Comparison of ENCODE assay signal across 8 cellular contexts in the genomic region with DNA sequence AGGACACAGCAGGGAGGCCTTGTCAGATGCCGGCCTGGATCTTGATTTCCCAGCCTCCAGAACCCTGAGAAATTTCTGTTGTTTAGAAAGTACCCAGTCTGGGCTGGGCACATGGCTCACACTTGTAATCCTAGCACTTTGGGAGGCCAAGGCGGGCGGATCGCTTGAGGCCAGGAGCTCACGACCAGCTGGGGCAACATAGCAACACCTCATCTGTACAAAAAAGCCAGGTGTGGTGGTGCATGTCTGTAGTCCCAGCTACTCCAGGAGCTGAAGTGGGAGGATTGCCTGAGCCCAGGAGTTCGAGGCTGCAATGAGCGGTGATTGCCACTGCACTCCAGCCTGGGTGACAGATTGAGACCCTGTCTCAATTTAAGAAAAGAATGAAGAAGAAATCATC. TPM values are rescaled to one million over a fixed set of nuclear protein-coding genes. Genes with fewer than 3 reads are reported as not detected.
DNase-seq lines count a peak whose midpoint lies in the region; FAIRE-seq and TF ChIP-seq lines count a peak whose summit lies in the region.
"Not testable (repeated sequence)": the region's sequence is repeated elsewhere in the genome, so short reads cannot be mapped to it uniquely, and the experiment has no call there.
"Had no signal": no experiment of that assay in that cellular context is flagged by ENCODE, and none has a peak within 500 bp of the region (broad histone marks: within the 10 kb centered on the region; RNA-seq: fewer than 3 reads in every experiment).

No MANE protein-coding gene starts in this region.

- not testable (repeated sequence) for H3K9ac ChIP-seq in HUES64 (ENCODE audit: low read depth, low read length); H1 (replicated peaks in 1 of 4; ENCODE audit: extremely low read depth in 1 of 4, low read depth in 3 of 4, low read length in 3 of 4); neuronal stem cell (ENCODE audit: low read depth, low read length, poor library complexity)

- H3K4me1 Mint-ChIP-seq in CD14-positive monocyte: peaks cover 19% of the 10 kb centered on the region
- H3K4me1 Mint-ChIP-seq in activated T-cell treated with anti-CD3 and anti-CD28 coated beads, Interleukin-2, amount 50 U/mL, for 24 hours (ENCODE audit: low read depth): not testable (repeated sequence)

- not testable (repeated sequence) for H2AFZ ChIP-seq in H1 (ENCODE audit: low read length)
- peak overlapping the region; percentile 71 for H2AFZ ChIP-seq in neuronal stem cell (ENCODE audit: low read length)

- H3K23ac ChIP-seq in H1 (ENCODE audit: insufficient read length); neuronal stem cell (ENCODE audit: low read depth, low read length, poor library complexity): not testable (repeated sequence)

- CTCF ChIA-PET in H1 (lab: Charles Lee; ENCODE audit: partially characterized antibody): interaction anchor here (0.9 kb wide), 1 partner anchor 39 kb away, joined by 3 read pairs; no protein-coding TSS in a partner anchor

- not testable (repeated sequence) for TF ChIP-seq POLR2A in H1 (IDR thresholded peaks at IDR 0.05; ENCODE audit: control extremely low read depth in 1 of 2, low read depth in 2 of 2, low read length in 2 of 2)

- POLR2A ChIA-PET in H1 (lab: Charles Lee; ENCODE audit: partially characterized antibody): interaction anchor here (1.2 kb wide), 1 partner anchor 106 kb away, joined by 3 read pairs; no protein-coding TSS in a partner anchor

- H4K20me1 ChIP-seq in H1 (replicated peaks in 1 of 2; ENCODE audit: control insufficient read depth in 1 of 2, insufficient read depth in 2 of 2, low read length in 2 of 2): not testable (repeated sequence)

- peaks cover 4 to 13% (median 5%) of the 10 kb centered on the region in 3 donors for H3K27me3 Mint-ChIP-seq in CD14-positive monocyte (ENCODE audit: low read depth in 3 of 3)
- H3K27me3 Mint-ChIP-seq in activated T-cell treated with anti-CD3 and anti-CD28 coated beads, Interleukin-2, amount 50 U/mL, for 24 hours: not testable (repeated sequence)

- not testable (repeated sequence) for H3K79me1 ChIP-seq in H1 (ENCODE audit: low read depth, low read length); neuronal stem cell (ENCODE audit: low read depth, low read length)

- DNase-seq in CD14-positive monocyte (ENCODE audit: low spot score) (peak; percentile 14), islet precursor cell (peak; percentile 52), tibial artery (peak; percentile 11 to 48)
- peak; percentile 24 for DNase-seq in activated T-cell treated with anti-CD3 and anti-CD28 coated beads, Interleukin-2, amount 50 U/mL, for 24 hours
- DNase-seq in H1 (ENCODE audit: low read depth in 1 of 2, low spot score in 2 of 2); neuronal stem cell (ENCODE audit: low spot score): not testable (repeated sequence)

- H3K23me2 ChIP-seq in H1 (ENCODE audit: low read depth, low read length): not testable (repeated sequence)

- H3K36me3 ChIP-seq in HUES64 (ENCODE audit: insufficient read depth, low read length); H1 (ENCODE audit: control insufficient read depth in 2 of 4, insufficient read depth in 4 of 4, low read length in 3 of 4); neuronal stem cell (replicated peaks in 1 of 2; ENCODE audit: control insufficient read depth in 2 of 2, insufficient read depth in 2 of 2, low read length in 2 of 2): not testable (repeated sequence)
- peaks cover 0 to 17% (median 8%) of the 10 kb centered on the region in 3 donors for H3K36me3 ChIP-seq in tibial artery

- TF ChIP-seq RAD21 in H1 (IDR thresholded peaks at IDR 0.05 in 1 of 2, conservative IDR thresholded peaks at IDR 0.05 in 1 of 2; ENCODE audit: low read depth in 2 of 2, low read length in 2 of 2): not testable (repeated sequence)

- peak overlapping the region; percentile 35; the same call in 1 of the 2 replicates for H3K4me3 ChIP-seq in HUES64 (ENCODE audit: low read length)
- peak overlapping the region in 2 of 4 experiments; percentile 8 to 52; a peak in 1 of 8 replicates for H3K4me3 ChIP-seq in H1 (ENCODE audit: extremely low read depth in 1 of 4, insufficient read depth in 2 of 4, low read depth in 3 of 4, low read length in 4 of 4)
- H3K4me3 ChIP-seq in neuronal stem cell (ENCODE audit: low read length in 2 of 2); tibial artery: not testable (repeated sequence)

- H3K27me3 ChIP-seq in HUES64 (ENCODE audit: insufficient read depth, low read length): peaks cover 21% of the 10 kb centered on the region
- peaks cover 0 to 12% (median 5%) of the 10 kb centered on the region in 4 experiments; a peak in 3 of 7 replicates for H3K27me3 ChIP-seq in H1 (replicated peaks in 1 of 4; ENCODE audit: control insufficient read depth in 3 of 4, extremely low read depth in 1 of 4, insufficient read depth in 3 of 4, low read length in 3 of 4)
- H3K27me3 ChIP-seq in neuronal stem cell (ENCODE audit: control insufficient read depth in 3 of 3, insufficient read depth in 3 of 3, low read depth in 1 of 3, low read length in 3 of 3): peaks cover 0 to 13% (median 10%) of the 10 kb centered on the region in 3 experiments
- H3K27me3 ChIP-seq in tibial artery: not testable (repeated sequence)

- TF ChIP-seq EP300 in H1 (IDR thresholded peaks at IDR 0.05; ENCODE audit: borderline replicate concordance in 1 of 2, low read depth in 2 of 2, low read length in 2 of 2): not testable (repeated sequence)

- not testable (repeated sequence) for H3K9me3 ChIP-seq in HUES64 (ENCODE audit: insufficient read depth, low read depth, low read length); neuronal stem cell (replicated peaks in 1 of 2; ENCODE audit: control insufficient read depth in 2 of 2, insufficient read depth in 1 of 2, low read depth in 1 of 2, low read length in 2 of 2); tibial artery
- H3K9me3 ChIP-seq in H1 (ENCODE audit: insufficient read depth in 2 of 2, low read depth in 1 of 2, low read length in 1 of 2): peaks cover 0 to 11% of the 10 kb centered on the region in 2 experiments; a peak in 1 of 4 replicates

- peak overlapping the region; percentile 53 to 69; a peak in 3 of 4 replicates for H3K4me2 ChIP-seq in H1 (ENCODE audit: insufficient read depth in 1 of 2, low read depth in 2 of 2, low read length in 2 of 2)
- peak overlapping the region; percentile 11 for H3K4me2 ChIP-seq in neuronal stem cell (ENCODE audit: insufficient read depth, low read length, poor library complexity, severe bottlenecking)

- not testable (repeated sequence) for H4K8ac ChIP-seq in H1 (ENCODE audit: extremely low read depth, insufficient read depth, low read length); neuronal stem cell (ENCODE audit: low read depth, low read length)

- not testable (repeated sequence) for H2BK120ac ChIP-seq in H1 (replicated peaks; ENCODE audit: low read depth, low read length); neuronal stem cell (ENCODE audit: low read depth, low read length)

- H2BK5ac ChIP-seq in H1 (ENCODE audit: low read depth, low read length); neuronal stem cell (ENCODE audit: low read length): not testable (repeated sequence)

- H4K91ac ChIP-seq in H1 (replicated peaks; ENCODE audit: insufficient read length, low read length); neuronal stem cell (ENCODE audit: low read depth, low read length, poor library complexity): not testable (repeated sequence)

- H3K27ac Mint-ChIP-seq in CD14-positive monocyte; activated T-cell treated with anti-CD3 and anti-CD28 coated beads, Interleukin-2, amount 50 U/mL, for 24 hours: not testable (repeated sequence)

- H2BK12ac ChIP-seq in H1 (ENCODE audit: low read depth, low read length); neuronal stem cell (ENCODE audit: low read length): not testable (repeated sequence)

- peaks cover 14 to 17% of the 10 kb centered on the region in 2 donors for H3K36me3 Mint-ChIP-seq in CD14-positive monocyte
- peaks cover 18% of the 10 kb centered on the region for H3K36me3 Mint-ChIP-seq in activated T-cell treated with anti-CD3 and anti-CD28 coated beads, Interleukin-2, amount 50 U/mL, for 24 hours (ENCODE audit: low read depth)

- H3K56ac ChIP-seq in H1 (replicated peaks; ENCODE audit: insufficient read length, low read depth, low read length): not testable (repeated sequence)

- peaks cover 0 to 17% (median 3%) of the 10 kb centered on the region in 7 donors for H3K9me3 Mint-ChIP-seq in CD14-positive monocyte
- not testable (repeated sequence) for H3K9me3 Mint-ChIP-seq in activated T-cell treated with anti-CD3 and anti-CD28 coated beads, Interleukin-2, amount 50 U/mL, for 24 hours

- not testable (repeated sequence) for H2AK5ac ChIP-seq in H1 (ENCODE audit: low read depth, low read length)
- H2AK5ac ChIP-seq in neuronal stem cell (ENCODE audit: low read depth, low read length): peak overlapping the region; percentile 35

- not testable (repeated sequence) for H2BK20ac ChIP-seq in H1 (ENCODE audit: low read length)

- FAIRE-seq in H1 (lab: Jason Lieb, UNC): not testable (repeated sequence)

- not testable (repeated sequence) for H3K4me1 ChIP-seq in HUES64 (ENCODE audit: insufficient read depth, low read length); H1 (replicated peaks in 1 of 4; ENCODE audit: control insufficient read depth in 3 of 4, insufficient read depth in 4 of 4, low read length in 3 of 4); neuronal stem cell (ENCODE audit: control insufficient read depth in 2 of 2, insufficient read depth in 1 of 2, low read depth in 1 of 2, low read length in 2 of 2)
- H3K4me1 ChIP-seq in tibial artery: peaks cover 0 to 10% (median 5%) of the 10 kb centered on the region in 4 donors

- H2BK15ac ChIP-seq in H1 (ENCODE audit: low read length); neuronal stem cell (ENCODE audit: low read length): not testable (repeated sequence)

- not testable (repeated sequence) for TF ChIP-seq CTCF in CD14-positive monocyte (IDR thresholded peaks at IDR 0.05); H1 (IDR thresholded peaks at IDR 0.05; ENCODE audit: control extremely low read depth in 1 of 3, insufficient read depth in 1 of 3, low read depth in 1 of 3, low read length in 3 of 3); tibial artery (IDR thresholded peaks at IDR 0.05)

- H3K79me2 ChIP-seq in H1 (ENCODE audit: control insufficient read depth in 1 of 2, insufficient read depth in 2 of 2, low read length in 2 of 2): not testable (repeated sequence)

- not testable (repeated sequence) for H3K27ac ChIP-seq in HUES64 (ENCODE audit: low read depth, low read length); H1 (ENCODE audit: low read depth, low read length); neuronal stem cell (replicated peaks; ENCODE audit: low read length); tibial artery

- WGBS in HUES64: 40% methylated on average over 7 of the region's 7 CpGs
- 53% methylated on average over 7 of the region's 7 CpGs; no CpG with 5 or more reads in 1 of the 2 experiments for WGBS in H1 (ENCODE audit: extremely low coverage in 1 of 2, insufficient coverage in 1 of 2, insufficient read length in 1 of 2, insufficient replicate concordance in 2 of 2, low coverage in 1 of 2, low lambda C conversion rate in 2 of 2, missing lambda C conversion rate in 1 of 2), 2 experiments
- WGBS in neuronal stem cell (ENCODE audit: extremely low coverage in 2 of 2, insufficient read length in 2 of 2, insufficient replicate concordance in 1 of 2), 2 donors: no CpG with 5 or more reads among the region's 7 CpGs

- intact Hi-C loops in CD14-positive monocyte (cut with micrococcal nuclease); tibial artery (cut with DNase I; ENCODE audit: low total_unique reads): not testable (repeated sequence)

- not testable (repeated sequence) for H3K14ac ChIP-seq in H1 (ENCODE audit: insufficient read length); neuronal stem cell (ENCODE audit: low read length)

- H4K5ac ChIP-seq in H1 (ENCODE audit: insufficient read length, low read depth, low read length): not testable (repeated sequence)

- H3K4ac ChIP-seq in H1 (replicated peaks; ENCODE audit: insufficient read length, low read depth, low read length); neuronal stem cell (ENCODE audit: low read length): not testable (repeated sequence)

- not testable (repeated sequence) for H3K4me3 Mint-ChIP-seq in CD14-positive monocyte; activated T-cell treated with anti-CD3 and anti-CD28 coated beads, Interleukin-2, amount 50 U/mL, for 24 hours

- peak overlapping the region; percentile 13; the same call in 1 of the 2 replicates for H3K18ac ChIP-seq in H1 (ENCODE audit: extremely low read depth, low read length)
- H3K18ac ChIP-seq in neuronal stem cell (ENCODE audit: low read length): not testable (repeated sequence)

RNA-seq across cellular contexts. Expression of gene MAP2K3, which starts 34.3 kb away (rescaled TPM):
- polyA plus RNA-seq in CD14-positive monocyte: 100 to 1,000 TPM; 107 to 166 TPM
- polyA plus RNA-seq in HUES64 (2013, experiment 1 of 2): 22.3 TPM
- polyA plus RNA-seq in HUES64 (2013, experiment 2 of 2): 24.4 TPM
- total RNA-seq in H1 (2021; fragmentation: NEBNext Ultra II Directional; extraction: Animal tissue kit (Norgen Biotek cat#: 25700)): 32.4 and 33.5 TPM in 2 replicates
- polyA plus RNA-seq in H1 (2011; rRNA removed): 16.9 and 24.3 TPM in 2 replicates
- polyA plus RNA-seq in H1 (2011; cell fraction: cytosol; rRNA removed): 15.7 TPM
- 17.8 TPM for polyA plus RNA-seq in H1 (2011; cell fraction: nucleus; rRNA removed)
- polyA plus RNA-seq in H1 (2012, experiment 1 of 2): 17.6 to 31.6 TPM (median 28.7 TPM) in 4 replicates
- 29.4 TPM for polyA plus RNA-seq in H1 (2012, experiment 2 of 2)
- 19.3 TPM for polyA plus RNA-seq in H1 (2013, experiment 1 of 2)
- polyA plus RNA-seq in H1 (2013, experiment 2 of 2): 20.9 TPM
- polyA minus RNA-seq in H1 (2011; rRNA and poly(A)+ RNA removed): 8.4 and 10.1 TPM in 2 replicates
- 8.6 TPM for polyA minus RNA-seq in H1 (2011; cell fraction: cytosol; rRNA and poly(A)+ RNA removed)
- polyA minus RNA-seq in H1 (2011; cell fraction: nucleus; rRNA and poly(A)+ RNA removed): 13.8 TPM
- polyA plus RNA-seq in neuronal stem cell (2013, experiment 1 of 2): 10.2 TPM
- polyA plus RNA-seq in neuronal stem cell (2013, experiment 2 of 2): 10.8 TPM

RNA-seq across cellular contexts. Expression of gene KCNJ12, which starts 57.3 kb away (rescaled TPM):
- not detected for polyA plus RNA-seq in CD14-positive monocyte
- 0.65 TPM for polyA plus RNA-seq in HUES64 (2013, experiment 1 of 2)
- 0.76 TPM for polyA plus RNA-seq in HUES64 (2013, experiment 2 of 2)
- total RNA-seq in H1 (2021; fragmentation: NEBNext Ultra II Directional; extraction: Animal tissue kit (Norgen Biotek cat#: 25700)): 1.3 and 1.5 TPM in 2 replicates
- 1.2 and 1.7 TPM in 2 replicates for polyA plus RNA-seq in H1 (2011; rRNA removed)
- polyA plus RNA-seq in H1 (2011; cell fraction: cytosol; rRNA removed): 1.0 TPM
- 1.5 TPM for polyA plus RNA-seq in H1 (2011; cell fraction: nucleus; rRNA removed)
- polyA plus RNA-seq in H1 (2012, experiment 1 of 2): 0.59 to 0.94 TPM (median 0.86 TPM) in 4 replicates
- polyA plus RNA-seq in H1 (2012, experiment 2 of 2): 0.79 TPM
- 0.49 TPM for polyA plus RNA-seq in H1 (2013, experiment 1 of 2)
- polyA plus RNA-seq in H1 (2013, experiment 2 of 2): 0.39 TPM
- 1.3 and 1.7 TPM in 2 replicates for polyA minus RNA-seq in H1 (2011; rRNA and poly(A)+ RNA removed)
- polyA minus RNA-seq in H1 (2011; cell fraction: cytosol; rRNA and poly(A)+ RNA removed): 1.2 TPM
- 2.4 TPM for polyA minus RNA-seq in H1 (2011; cell fraction: nucleus; rRNA and poly(A)+ RNA removed)
- polyA plus RNA-seq in neuronal stem cell (2013, experiment 1 of 2): 0.78 TPM
- 0.89 TPM for polyA plus RNA-seq in neuronal stem cell (2013, experiment 2 of 2)
- total RNA-seq: HFFc6 had no signal
